17 cellular contexts compared by ENCODE assay signal in the genomic region with DNA sequence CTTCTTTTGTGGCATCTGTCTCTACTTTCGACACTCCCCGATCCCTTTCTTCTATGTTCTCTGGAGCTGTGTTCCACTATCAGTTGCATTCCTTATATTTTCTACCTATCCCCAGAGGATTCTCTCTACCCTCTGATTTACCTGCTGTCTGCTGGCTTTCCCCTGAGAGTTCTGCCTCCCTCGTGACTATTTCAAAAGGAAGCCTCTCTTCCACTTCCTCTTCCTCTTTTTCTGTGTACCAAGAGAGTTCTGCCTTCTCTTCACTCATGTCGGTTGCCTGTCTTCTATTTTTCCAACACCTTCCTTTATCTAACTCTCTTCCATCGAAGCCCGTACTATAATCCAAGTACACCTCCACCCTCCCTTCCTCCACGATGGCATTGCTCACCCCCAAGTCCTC.
DNase-seq lines count a peak whose midpoint lies in the region; ATAC-seq and TF ChIP-seq lines count a peak whose summit lies in the region.
"Had no signal": no experiment of that assay in that cellular context is flagged by ENCODE, and none has a peak within 500 bp of the region (broad histone marks: within the 10 kb centered on the region; RNA-seq: fewer than 3 reads in every experiment).

No MANE protein-coding gene starts in this region.

- no peak for TF ChIP-seq CTCF in WERI-Rb-1 (IDR thresholded peaks at IDR 0.05; ENCODE audit: low read depth, low read length)

- no peaks in the 10 kb centered on the region for H3K36me3 ChIP-seq in WERI-Rb-1

- in situ Hi-C loops in KBM-7 (cut with MboI; ENCODE audit: low pct_unique_long_range_greater_than_20kb, low sequenced_read_pairs), result no loop called here

- no peak for ATAC-seq in HG03432 (IDR thresholded peaks at IDR 0.05; ENCODE audit: unreplicated experiment)
- no peak for ATAC-seq in stimulated activated naive CD8-positive, alpha-beta T cell treated with anti-CD3 and anti-CD28 coated beads, Interleukin-15, Interleukin-2, amounts not matched to agents 100 U/mL and 50 U/mL, for 24 hours
- ATAC-seq: HCT116 had no signal

- no peak overlapping the region for H3K4me3 ChIP-seq in WERI-Rb-1 (ENCODE audit: low read depth, low read length)

- H3K27ac ChIP-seq in WERI-Rb-1, result no peak overlapping the region

- peak; percentile 0 to 2 for DNase-seq in AML-193 (lab: John Stamatoyannopoulos, UW)
- peak; percentile 24 for DNase-seq in KBM-7
- peak; percentile 8 for DNase-seq in NOMO-1 treated with DMSO at 0.1 percent for 48 hours (lab: John Stamatoyannopoulos, UW; ENCODE audit: unreplicated experiment)
- peak; percentile 5 for DNase-seq in SKM-1 (lab: John Stamatoyannopoulos, UW; ENCODE audit: unreplicated experiment)
- no peak for DNase-seq in WERI-Rb-1
- DNase-seq in stimulated activated naive CD8-positive, alpha-beta T cell treated with anti-CD3 and anti-CD28 coated beads, Interleukin-15, Interleukin-2, amounts not matched to agents 100 U/mL and 50 U/mL, for 24 hours, result no peak
- no peak for DNase-seq in T-helper 2 cell
- DNase-seq: DMS53, GDM1, IMR-90, MM.1S, NCI-H1694 treated with DMSO at 0.1 percent for 48 hours, NCI-H2081 treated with DMSO at 0.1 percent for 48 hours, NCI-H446, NCI-H526 treated with DMSO at 0.1 percent for 48 hours had no signal

- no peaks in the 10 kb centered on the region for H3K27me3 ChIP-seq in WERI-Rb-1 (ENCODE audit: insufficient read depth, low read depth, severe bottlenecking)

- H3K9me3 ChIP-seq in WERI-Rb-1 (ENCODE audit: severe bottlenecking), result no peaks in the 10 kb centered on the region

Comparison
In these comparisons a context has a peak if more than half of its experiments do, and no peak if none do; other contexts are left out.
1. DNase-seq: peak in AML-193 (2 of 2), KBM-7 (single experiment), NOMO-1 treated with DMSO at 0.1 percent for 48 hours (single experiment) and SKM-1 (single experiment); none in WERI-Rb-1 (single experiment), stimulated activated naive CD8-positive, alpha-beta T cell treated with anti-CD3 and anti-CD28 coated beads, Interleukin-15, Interleukin-2, amounts not matched to agents 100 U/mL and 50 U/mL, for 24 hours (single experiment) and T-helper 2 cell (0 of 5).